13 cellular contexts compared by ENCODE assay signal in genomic region chr4:86416081-86416480, GRCh38.
"Had no signal": no experiment of that assay in that cellular context is flagged by ENCODE, and none has a peak within 500 bp of the region (broad histone marks: within the 10 kb centered on the region; RNA-seq: fewer than 3 reads in every experiment).

No MANE protein-coding gene starts in this region.

- H3K9ac ChIP-seq: neural progenitor cell had no signal

- DNase-seq: effector memory CD8-positive, alpha-beta T cell; erythroblast; heart left ventricle; nucleus accumbens; pancreas; right cardiac atrium; small intestine; stimulated activated CD4-positive, alpha-beta T cell treated with anti-CD3 and anti-CD28 coated beads, Interleukin-12 subunit alpha, Interleukin-12 subunit beta, amount 100 ng/mL, for 4 hours; stimulated activated naive CD4-positive, alpha-beta T cell treated with Interleukin-2 at 50 U/mL for 16 hours; thyroid gland had no signal

- H2AFZ ChIP-seq: neural progenitor cell had no signal

- H3K27ac ChIP-seq: heart left ventricle, pancreas, thyroid gland had no signal

- H3K36me3 ChIP-seq: heart left ventricle, pancreas, thyroid gland had no signal

- ATAC-seq: effector memory CD8-positive, alpha-beta T cell; heart left ventricle; left lobe of liver; natural killer cell treated with Interleukin-12 subunit alpha and Interleukin-12 subunit beta and Interleukin-15 and Interleukin-18, amount 100 ng/mL, for 72 hours; pancreas; right cardiac atrium had no signal

- H3K27me3 ChIP-seq: heart left ventricle, neural progenitor cell, pancreas, thyroid gland had no signal

- H3K4me1 ChIP-seq: heart left ventricle, pancreas, thyroid gland had no signal

- H3K4me2 ChIP-seq: neural progenitor cell had no signal

- H3K4me3 ChIP-seq: heart left ventricle, neural progenitor cell, pancreas, thyroid gland had no signal

- H3K9me3 ChIP-seq: pancreas, thyroid gland had no signal
